In the genomic region with DNA sequence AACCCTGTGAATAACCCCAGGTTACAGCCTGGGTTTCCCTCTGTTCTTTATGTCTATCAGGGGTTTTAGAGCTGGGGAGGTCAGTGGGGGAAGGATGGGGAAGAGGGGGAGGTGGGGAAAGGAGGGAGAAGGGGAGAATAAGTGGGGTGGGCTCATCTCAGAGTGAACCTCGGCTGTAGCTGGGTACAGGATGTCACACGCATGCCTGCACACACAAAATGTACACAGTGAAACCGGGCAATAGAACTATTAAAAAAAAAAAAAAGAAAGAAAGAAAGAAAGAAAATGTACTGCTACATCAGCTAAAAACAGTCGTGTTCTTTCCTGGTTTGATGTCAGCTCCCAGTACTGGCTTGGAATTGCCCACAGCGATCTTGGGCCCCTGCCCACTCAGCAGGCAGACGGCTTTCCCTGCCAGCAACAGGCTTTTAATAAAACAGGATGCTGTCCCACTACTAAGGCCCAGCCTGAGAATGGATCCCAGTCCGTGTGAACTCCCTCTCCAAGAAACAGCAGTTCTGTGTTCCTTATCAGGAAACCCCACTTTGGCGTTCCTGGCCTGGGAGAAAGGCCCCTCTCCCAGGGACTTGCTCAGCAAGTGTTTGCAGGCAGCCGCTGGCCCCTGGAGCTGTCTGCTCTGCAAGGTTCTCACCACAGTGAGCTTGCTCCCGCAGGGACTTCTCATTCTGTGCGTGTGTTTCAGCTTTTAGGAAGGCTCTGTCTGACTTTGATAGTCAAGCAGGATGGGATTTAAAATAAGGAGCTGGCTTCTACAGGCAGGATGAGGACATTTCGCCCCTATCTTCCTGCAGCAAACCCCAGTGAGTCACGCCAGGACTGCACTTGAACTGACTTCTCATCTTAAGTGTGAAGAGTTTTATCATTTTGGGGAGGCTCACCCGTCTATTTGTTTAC, we compare ENCODE assay signal across 8 cellular contexts.
DNase-seq lines count a peak whose midpoint lies in the region; ATAC-seq and TF ChIP-seq lines count a peak whose summit lies in the region.
"Not testable (repeated sequence)": the region's sequence is repeated elsewhere in the genome, so short reads cannot be mapped to it uniquely, and the experiment has no call there.

No MANE protein-coding gene starts in this region.

- not testable (repeated sequence) for H3K27me3 Mint-ChIP-seq in endodermal cell (ENCODE audit: insufficient read depth)

- peak; percentile 44 for DNase-seq in BE2C
- peak; percentile 18 for DNase-seq in LHCN-M2 (ENCODE audit: low read depth)
- DNase-seq in amniotic epithelial cell (ENCODE audit: low read depth), result peak; percentile 51
- DNase-seq in endodermal cell, result peak; percentile 35
- DNase-seq in Right ventricle myocardium superior, result peak; percentile 79
- peak; percentile 51 to 84 for DNase-seq in lower leg skin (ENCODE audit: low spot score in 2 of 2)
- DNase-seq in psoas muscle, result peak; percentile 55 to 70
- peak in 1 of 2 donors; percentile 46 for DNase-seq in upper lobe of left lung

- not testable (repeated sequence) for H3K27ac Mint-ChIP-seq in endodermal cell

- H3K4me3 ChIP-seq in BE2C (ENCODE audit: low read depth, low read length); endodermal cell (ENCODE audit: low read length); lower leg skin (ENCODE audit: low read depth, poor library complexity, severe bottlenecking); psoas muscle; upper lobe of left lung: not testable (repeated sequence)

- not testable (repeated sequence) for H3K4me1 ChIP-seq in BE2C; endodermal cell (ENCODE audit: control insufficient read depth, insufficient read depth, low read length); psoas muscle; upper lobe of left lung

- not testable (repeated sequence) for H3K4me3 Mint-ChIP-seq in endodermal cell

- 63% methylated on average over 4 of the region's 14 CpGs; no CpG with 5 or more reads in 1 of the 2 experiments for WGBS in endodermal cell (ENCODE audit: insufficient coverage in 1 of 2, insufficient read length in 1 of 2), 2 experiments
- WGBS in lower leg skin, 2 donors, result 6 to 8% methylated on average over 3 to 4 of the region's 14 CpGs
- 23 to 31% (median 26%) methylated on average over 7 to 10 of the region's 14 CpGs for WGBS in psoas muscle, 3 donors
- 13 to 28% methylated on average over 5 to 6 of the region's 14 CpGs for WGBS in upper lobe of left lung, 2 donors

- ATAC-seq in Right ventricle myocardium superior (ENCODE audit: poor library complexity) (peak; percentile 93), psoas muscle (peak; percentile 79 to 94 (median 90)), upper lobe of left lung (ENCODE audit: low FRiP score in 2 of 2) (peak; percentile 54 to 79)

- H3K4me1 Mint-ChIP-seq in endodermal cell, result not testable (repeated sequence)

- intact Hi-C loops in Right ventricle myocardium superior (cut with DNase I); lower leg skin (cut with DNase I; ENCODE audit: low total_unique reads); psoas muscle (cut with DNase I): not testable (repeated sequence)

- not testable (repeated sequence) for H3K9me3 ChIP-seq in BE2C; endodermal cell (ENCODE audit: control insufficient read depth, low read length); psoas muscle; upper lobe of left lung

- not testable (repeated sequence) for TF ChIP-seq EP300 in upper lobe of left lung (IDR thresholded peaks at IDR 0.05)

- not testable (repeated sequence) for H3K9ac ChIP-seq in endodermal cell (ENCODE audit: extremely low read depth, low read length, poor library complexity, severe bottlenecking)

- TF ChIP-seq POLR2A in lower leg skin (IDR thresholded peaks at IDR 0.05); upper lobe of left lung (IDR thresholded peaks at IDR 0.05): not testable (repeated sequence)

- not testable (repeated sequence) for H3K9me3 Mint-ChIP-seq in endodermal cell

- TF ChIP-seq CTCF in BE2C (IDR thresholded peaks at IDR 0.05; ENCODE audit: low read depth, low read length); endodermal cell (conservative IDR thresholded peaks at IDR 0.05); lower leg skin (IDR thresholded peaks at IDR 0.05); psoas muscle (IDR thresholded peaks at IDR 0.05); upper lobe of left lung (IDR thresholded peaks at IDR 0.05): not testable (repeated sequence)

- H3K27me3 ChIP-seq in BE2C; endodermal cell (ENCODE audit: control insufficient read depth, insufficient read depth, low read length, poor library complexity, severe bottlenecking); psoas muscle (ENCODE audit: insufficient read depth in 3 of 3, low read length in 2 of 3); upper lobe of left lung: not testable (repeated sequence)

- not testable (repeated sequence) for H3K27ac ChIP-seq in endodermal cell (ENCODE audit: low read depth, low read length); psoas muscle; upper lobe of left lung

- not testable (repeated sequence) for H3K36me3 ChIP-seq in BE2C; endodermal cell (ENCODE audit: control insufficient read depth, insufficient read depth, low read length); psoas muscle (ENCODE audit: insufficient read depth in 1 of 2, low read depth in 1 of 2); upper lobe of left lung

- not testable (repeated sequence) for H3K36me3 Mint-ChIP-seq in endodermal cell (ENCODE audit: low read depth)
